In the genomic region with DNA sequence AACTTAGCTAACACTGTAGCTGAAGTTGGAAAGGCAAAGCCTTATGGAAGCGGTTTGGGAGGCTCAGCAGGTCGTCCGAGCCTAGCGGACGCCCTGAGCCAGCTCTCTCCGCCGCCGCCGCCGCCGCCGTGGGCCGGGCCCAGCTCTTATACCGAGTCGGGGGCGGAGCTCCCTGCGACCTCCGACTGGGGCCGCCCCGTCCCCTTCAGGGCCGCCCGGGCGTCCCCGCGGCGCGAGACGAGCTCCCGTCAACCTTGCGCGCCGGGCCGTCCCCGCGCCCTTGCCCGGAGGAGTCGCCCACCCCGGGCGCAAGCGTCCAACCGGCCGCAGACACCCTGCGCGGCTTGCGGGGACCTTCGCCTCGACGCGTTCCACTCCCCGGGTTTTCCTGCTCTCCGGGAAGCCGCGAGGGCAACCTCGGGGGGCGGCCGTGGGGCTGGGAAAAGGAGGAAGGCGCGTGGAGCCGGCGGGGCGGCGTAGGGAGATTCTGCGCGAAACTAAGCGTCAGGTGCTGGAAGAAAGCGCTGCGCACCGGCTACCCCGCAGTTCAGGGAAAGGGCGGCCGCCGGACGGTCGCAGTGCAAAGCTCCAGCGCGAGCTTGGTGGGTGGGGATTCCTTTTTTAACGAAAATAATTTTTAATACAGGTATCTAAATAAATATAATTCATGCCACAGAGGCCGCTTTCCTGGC, we compare ENCODE assay signal across 1 cellular context.
A peak's percentile ranks its signal among the peaks of the same experiment; 100 is the strongest.
TF ChIP-seq lines count a peak whose summit lies in the region.

A gene with protein sequence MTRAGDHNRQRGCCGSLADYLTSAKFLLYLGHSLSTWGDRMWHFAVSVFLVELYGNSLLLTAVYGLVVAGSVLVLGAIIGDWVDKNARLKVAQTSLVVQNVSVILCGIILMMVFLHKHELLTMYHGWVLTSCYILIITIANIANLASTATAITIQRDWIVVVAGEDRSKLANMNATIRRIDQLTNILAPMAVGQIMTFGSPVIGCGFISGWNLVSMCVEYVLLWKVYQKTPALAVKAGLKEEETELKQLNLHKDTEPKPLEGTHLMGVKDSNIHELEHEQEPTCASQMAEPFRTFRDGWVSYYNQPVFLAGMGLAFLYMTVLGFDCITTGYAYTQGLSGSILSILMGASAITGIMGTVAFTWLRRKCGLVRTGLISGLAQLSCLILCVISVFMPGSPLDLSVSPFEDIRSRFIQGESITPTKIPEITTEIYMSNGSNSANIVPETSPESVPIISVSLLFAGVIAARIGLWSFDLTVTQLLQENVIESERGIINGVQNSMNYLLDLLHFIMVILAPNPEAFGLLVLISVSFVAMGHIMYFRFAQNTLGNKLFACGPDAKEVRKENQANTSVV (minus strand): TSS at position 125 of the 692 bp plus-strand sequence. CDS start 326 bp downstream, outside the sequence.

TF ChIP-seq in HepG2, 621 proteins besides CTCF, POLR2A, EP300 and RAD21 (continues in another document):
- 0 out of 2 replicates have a peak, but pooled peaks have one; percentile 30 for TF ChIP-seq ZFP1 (CRISPR knock-in tag; IDR thresholded peaks at IDR 0.05)
- no peak for TF ChIP-seq DPF2 (CRISPR knock-in tag; IDR thresholded peaks at IDR 0.05; ENCODE audit: borderline replicate concordance, low read depth)
- TF ChIP-seq, protein P1, sequence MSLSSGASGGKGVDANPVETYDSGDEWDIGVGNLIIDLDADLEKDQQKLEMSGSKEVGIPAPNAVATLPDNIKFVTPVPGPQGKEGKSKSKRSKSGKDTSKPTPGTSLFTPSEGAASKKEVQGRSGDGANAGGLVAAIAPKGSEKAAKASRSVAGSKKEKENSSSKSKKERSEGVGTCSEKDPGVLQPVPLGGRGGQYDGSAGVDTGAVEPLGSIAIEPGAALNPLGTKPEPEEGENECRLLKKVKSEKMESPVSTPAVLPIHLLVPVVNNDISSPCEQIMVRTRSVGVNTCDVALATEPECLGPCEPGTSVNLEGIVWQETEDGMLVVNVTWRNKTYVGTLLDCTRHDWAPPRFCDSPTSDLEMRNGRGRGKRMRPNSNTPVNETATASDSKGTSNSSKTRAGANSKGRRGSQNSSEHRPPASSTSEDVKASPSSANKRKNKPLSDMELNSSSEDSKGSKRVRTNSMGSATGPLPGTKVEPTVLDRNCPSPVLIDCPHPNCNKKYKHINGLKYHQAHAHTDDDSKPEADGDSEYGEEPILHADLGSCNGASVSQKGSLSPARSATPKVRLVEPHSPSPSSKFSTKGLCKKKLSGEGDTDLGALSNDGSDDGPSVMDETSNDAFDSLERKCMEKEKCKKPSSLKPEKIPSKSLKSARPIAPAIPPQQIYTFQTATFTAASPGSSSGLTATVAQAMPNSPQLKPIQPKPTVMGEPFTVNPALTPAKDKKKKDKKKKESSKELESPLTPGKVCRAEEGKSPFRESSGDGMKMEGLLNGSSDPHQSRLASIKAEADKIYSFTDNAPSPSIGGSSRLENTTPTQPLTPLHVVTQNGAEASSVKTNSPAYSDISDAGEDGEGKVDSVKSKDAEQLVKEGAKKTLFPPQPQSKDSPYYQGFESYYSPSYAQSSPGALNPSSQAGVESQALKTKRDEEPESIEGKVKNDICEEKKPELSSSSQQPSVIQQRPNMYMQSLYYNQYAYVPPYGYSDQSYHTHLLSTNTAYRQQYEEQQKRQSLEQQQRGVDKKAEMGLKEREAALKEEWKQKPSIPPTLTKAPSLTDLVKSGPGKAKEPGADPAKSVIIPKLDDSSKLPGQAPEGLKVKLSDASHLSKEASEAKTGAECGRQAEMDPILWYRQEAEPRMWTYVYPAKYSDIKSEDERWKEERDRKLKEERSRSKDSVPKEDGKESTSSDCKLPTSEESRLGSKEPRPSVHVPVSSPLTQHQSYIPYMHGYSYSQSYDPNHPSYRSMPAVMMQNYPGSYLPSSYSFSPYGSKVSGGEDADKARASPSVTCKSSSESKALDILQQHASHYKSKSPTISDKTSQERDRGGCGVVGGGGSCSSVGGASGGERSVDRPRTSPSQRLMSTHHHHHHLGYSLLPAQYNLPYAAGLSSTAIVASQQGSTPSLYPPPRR (CRISPR knock-in tag; IDR thresholded peaks at IDR 0.05; ENCODE audit: borderline replicate concordance): no peak
- TF ChIP-seq, protein P2, sequence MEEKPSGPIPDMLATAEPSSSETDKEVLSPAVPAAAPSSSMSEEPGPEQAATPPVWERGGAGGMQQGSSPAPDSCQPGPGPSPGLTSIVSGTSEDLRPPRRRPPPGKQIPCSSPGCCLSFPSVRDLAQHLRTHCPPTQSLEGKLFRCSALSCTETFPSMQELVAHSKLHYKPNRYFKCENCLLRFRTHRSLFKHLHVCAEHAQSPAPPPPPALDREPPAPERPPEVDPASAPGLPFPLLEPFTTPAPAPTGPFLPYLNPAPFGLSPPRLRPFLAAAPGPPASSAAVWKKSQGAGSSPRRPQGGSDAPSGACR (CRISPR knock-in tag; IDR thresholded peaks at IDR 0.05): no peak; the same call in 1 of the 2 replicates
- TF ChIP-seq ZFP36L2 (CRISPR knock-in tag; IDR thresholded peaks at IDR 0.05): no peak
- TF ChIP-seq, protein P3, sequence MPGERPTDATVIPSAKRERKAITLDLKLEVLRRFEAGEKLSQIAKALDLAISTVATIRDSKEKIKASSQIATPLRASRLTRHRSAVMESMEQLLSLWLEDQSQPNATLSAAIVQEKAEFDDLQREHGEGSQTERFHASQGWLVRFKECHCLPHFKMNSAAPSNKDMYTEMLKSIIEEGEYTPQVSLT (CRISPR knock-in tag; IDR thresholded peaks at IDR 0.05; ENCODE audit: borderline replicate concordance, low read depth): no peak
- no peak; the same call in 1 of the 2 replicates for TF ChIP-seq ZNF788 (CRISPR knock-in tag; IDR thresholded peaks at IDR 0.05; ENCODE audit: borderline replicate concordance)
- no peak for TF ChIP-seq ZNF737 (CRISPR knock-in tag; IDR thresholded peaks at IDR 0.05; ENCODE audit: borderline replicate concordance)
- TF ChIP-seq, protein P4, sequence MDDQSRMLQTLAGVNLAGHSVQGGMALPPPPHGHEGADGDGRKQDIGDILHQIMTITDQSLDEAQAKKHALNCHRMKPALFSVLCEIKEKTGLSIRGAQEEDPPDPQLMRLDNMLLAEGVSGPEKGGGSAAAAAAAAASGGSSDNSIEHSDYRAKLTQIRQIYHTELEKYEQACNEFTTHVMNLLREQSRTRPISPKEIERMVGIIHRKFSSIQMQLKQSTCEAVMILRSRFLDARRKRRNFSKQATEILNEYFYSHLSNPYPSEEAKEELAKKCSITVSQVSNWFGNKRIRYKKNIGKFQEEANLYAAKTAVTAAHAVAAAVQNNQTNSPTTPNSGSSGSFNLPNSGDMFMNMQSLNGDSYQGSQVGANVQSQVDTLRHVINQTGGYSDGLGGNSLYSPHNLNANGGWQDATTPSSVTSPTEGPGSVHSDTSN (CRISPR knock-in tag; IDR thresholded peaks at IDR 0.05; ENCODE audit: borderline replicate concordance): no peak
- peak; percentile 90 for TF ChIP-seq ZNF33B (CRISPR knock-in tag; IDR thresholded peaks at IDR 0.05)
- no peak; the same call in none of the 2 replicates for TF ChIP-seq SNAPC2 (CRISPR knock-in tag; IDR thresholded peaks at IDR 0.05)
- TF ChIP-seq HNF4G (IDR thresholded peaks at IDR 0.05; ENCODE audit: borderline replicate concordance, low read depth, low read length): no peak
- TF ChIP-seq HNF4G (CRISPR knock-in tag; IDR thresholded peaks at IDR 0.05; ENCODE audit: borderline replicate concordance, low read depth): peak; percentile 60; the same call in 1 of the 2 replicates
- TF ChIP-seq ZNF616 (CRISPR knock-in tag; IDR thresholded peaks at IDR 0.05; ENCODE audit: low read depth): no peak
- peak; percentile 52 for TF ChIP-seq MED8 (CRISPR knock-in tag; IDR thresholded peaks at IDR 0.05; ENCODE audit: insufficient replicate concordance)
- TF ChIP-seq PRMT3 (CRISPR knock-in tag; IDR thresholded peaks at IDR 0.05; ENCODE audit: borderline replicate concordance, low read depth): no peak; the same call in 1 of the 2 replicates
- TF ChIP-seq DNMT1 (CRISPR knock-in tag; IDR thresholded peaks at IDR 0.05): no peak
- TF ChIP-seq, protein P5, sequence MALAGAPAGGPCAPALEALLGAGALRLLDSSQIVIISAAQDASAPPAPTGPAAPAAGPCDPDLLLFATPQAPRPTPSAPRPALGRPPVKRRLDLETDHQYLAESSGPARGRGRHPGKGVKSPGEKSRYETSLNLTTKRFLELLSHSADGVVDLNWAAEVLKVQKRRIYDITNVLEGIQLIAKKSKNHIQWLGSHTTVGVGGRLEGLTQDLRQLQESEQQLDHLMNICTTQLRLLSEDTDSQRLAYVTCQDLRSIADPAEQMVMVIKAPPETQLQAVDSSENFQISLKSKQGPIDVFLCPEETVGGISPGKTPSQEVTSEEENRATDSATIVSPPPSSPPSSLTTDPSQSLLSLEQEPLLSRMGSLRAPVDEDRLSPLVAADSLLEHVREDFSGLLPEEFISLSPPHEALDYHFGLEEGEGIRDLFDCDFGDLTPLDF (CRISPR knock-in tag; IDR thresholded peaks at IDR 0.05): peak; percentile 70
- TF ChIP-seq, protein P6, sequence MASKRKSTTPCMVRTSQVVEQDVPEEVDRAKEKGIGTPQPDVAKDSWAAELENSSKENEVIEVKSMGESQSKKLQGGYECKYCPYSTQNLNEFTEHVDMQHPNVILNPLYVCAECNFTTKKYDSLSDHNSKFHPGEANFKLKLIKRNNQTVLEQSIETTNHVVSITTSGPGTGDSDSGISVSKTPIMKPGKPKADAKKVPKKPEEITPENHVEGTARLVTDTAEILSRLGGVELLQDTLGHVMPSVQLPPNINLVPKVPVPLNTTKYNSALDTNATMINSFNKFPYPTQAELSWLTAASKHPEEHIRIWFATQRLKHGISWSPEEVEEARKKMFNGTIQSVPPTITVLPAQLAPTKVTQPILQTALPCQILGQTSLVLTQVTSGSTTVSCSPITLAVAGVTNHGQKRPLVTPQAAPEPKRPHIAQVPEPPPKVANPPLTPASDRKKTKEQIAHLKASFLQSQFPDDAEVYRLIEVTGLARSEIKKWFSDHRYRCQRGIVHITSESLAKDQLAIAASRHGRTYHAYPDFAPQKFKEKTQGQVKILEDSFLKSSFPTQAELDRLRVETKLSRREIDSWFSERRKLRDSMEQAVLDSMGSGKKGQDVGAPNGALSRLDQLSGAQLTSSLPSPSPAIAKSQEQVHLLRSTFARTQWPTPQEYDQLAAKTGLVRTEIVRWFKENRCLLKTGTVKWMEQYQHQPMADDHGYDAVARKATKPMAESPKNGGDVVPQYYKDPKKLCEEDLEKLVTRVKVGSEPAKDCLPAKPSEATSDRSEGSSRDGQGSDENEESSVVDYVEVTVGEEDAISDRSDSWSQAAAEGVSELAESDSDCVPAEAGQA (IDR thresholded peaks at IDR 0.05; ENCODE audit: low read depth): no peak; the same call in 1 of the 2 replicates
- TF ChIP-seq, protein P6 (CRISPR knock-in tag; IDR thresholded peaks at IDR 0.05; ENCODE audit: borderline replicate concordance): peak; percentile 90
- TF ChIP-seq, protein P7, sequence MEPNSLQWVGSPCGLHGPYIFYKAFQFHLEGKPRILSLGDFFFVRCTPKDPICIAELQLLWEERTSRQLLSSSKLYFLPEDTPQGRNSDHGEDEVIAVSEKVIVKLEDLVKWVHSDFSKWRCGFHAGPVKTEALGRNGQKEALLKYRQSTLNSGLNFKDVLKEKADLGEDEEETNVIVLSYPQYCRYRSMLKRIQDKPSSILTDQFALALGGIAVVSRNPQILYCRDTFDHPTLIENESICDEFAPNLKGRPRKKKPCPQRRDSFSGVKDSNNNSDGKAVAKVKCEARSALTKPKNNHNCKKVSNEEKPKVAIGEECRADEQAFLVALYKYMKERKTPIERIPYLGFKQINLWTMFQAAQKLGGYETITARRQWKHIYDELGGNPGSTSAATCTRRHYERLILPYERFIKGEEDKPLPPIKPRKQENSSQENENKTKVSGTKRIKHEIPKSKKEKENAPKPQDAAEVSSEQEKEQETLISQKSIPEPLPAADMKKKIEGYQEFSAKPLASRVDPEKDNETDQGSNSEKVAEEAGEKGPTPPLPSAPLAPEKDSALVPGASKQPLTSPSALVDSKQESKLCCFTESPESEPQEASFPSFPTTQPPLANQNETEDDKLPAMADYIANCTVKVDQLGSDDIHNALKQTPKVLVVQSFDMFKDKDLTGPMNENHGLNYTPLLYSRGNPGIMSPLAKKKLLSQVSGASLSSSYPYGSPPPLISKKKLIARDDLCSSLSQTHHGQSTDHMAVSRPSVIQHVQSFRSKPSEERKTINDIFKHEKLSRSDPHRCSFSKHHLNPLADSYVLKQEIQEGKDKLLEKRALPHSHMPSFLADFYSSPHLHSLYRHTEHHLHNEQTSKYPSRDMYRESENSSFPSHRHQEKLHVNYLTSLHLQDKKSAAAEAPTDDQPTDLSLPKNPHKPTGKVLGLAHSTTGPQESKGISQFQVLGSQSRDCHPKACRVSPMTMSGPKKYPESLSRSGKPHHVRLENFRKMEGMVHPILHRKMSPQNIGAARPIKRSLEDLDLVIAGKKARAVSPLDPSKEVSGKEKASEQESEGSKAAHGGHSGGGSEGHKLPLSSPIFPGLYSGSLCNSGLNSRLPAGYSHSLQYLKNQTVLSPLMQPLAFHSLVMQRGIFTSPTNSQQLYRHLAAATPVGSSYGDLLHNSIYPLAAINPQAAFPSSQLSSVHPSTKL (CRISPR knock-in tag; IDR thresholded peaks at IDR 0.05): peak; percentile 41; the same call in 1 of the 2 replicates
- TF ChIP-seq, protein P8, sequence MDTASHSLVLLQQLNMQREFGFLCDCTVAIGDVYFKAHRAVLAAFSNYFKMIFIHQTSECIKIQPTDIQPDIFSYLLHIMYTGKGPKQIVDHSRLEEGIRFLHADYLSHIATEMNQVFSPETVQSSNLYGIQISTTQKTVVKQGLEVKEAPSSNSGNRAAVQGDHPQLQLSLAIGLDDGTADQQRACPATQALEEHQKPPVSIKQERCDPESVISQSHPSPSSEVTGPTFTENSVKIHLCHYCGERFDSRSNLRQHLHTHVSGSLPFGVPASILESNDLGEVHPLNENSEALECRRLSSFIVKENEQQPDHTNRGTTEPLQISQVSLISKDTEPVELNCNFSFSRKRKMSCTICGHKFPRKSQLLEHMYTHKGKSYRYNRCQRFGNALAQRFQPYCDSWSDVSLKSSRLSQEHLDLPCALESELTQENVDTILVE (CRISPR knock-in tag; IDR thresholded peaks at IDR 0.05): 0 out of 2 replicates have a peak, but pooled peaks have one; percentile 64
- TF ChIP-seq ZNF746 (CRISPR knock-in tag; IDR thresholded peaks at IDR 0.05): no peak
- TF ChIP-seq, protein P9, sequence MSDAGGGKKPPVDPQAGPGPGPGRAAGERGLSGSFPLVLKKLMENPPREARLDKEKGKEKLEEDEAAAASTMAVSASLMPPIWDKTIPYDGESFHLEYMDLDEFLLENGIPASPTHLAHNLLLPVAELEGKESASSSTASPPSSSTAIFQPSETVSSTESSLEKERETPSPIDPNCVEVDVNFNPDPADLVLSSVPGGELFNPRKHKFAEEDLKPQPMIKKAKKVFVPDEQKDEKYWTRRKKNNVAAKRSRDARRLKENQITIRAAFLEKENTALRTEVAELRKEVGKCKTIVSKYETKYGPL (CRISPR knock-in tag; IDR thresholded peaks at IDR 0.05): no peak; the same call in 1 of the 2 replicates
- TF ChIP-seq KAT8 (CRISPR knock-in tag; IDR thresholded peaks at IDR 0.05): peak; percentile 72
- no peak for TF ChIP-seq XBP1 (CRISPR knock-in tag; IDR thresholded peaks at IDR 0.05)
